ENCODE assay signal across 8 cellular contexts in the genomic region with DNA sequence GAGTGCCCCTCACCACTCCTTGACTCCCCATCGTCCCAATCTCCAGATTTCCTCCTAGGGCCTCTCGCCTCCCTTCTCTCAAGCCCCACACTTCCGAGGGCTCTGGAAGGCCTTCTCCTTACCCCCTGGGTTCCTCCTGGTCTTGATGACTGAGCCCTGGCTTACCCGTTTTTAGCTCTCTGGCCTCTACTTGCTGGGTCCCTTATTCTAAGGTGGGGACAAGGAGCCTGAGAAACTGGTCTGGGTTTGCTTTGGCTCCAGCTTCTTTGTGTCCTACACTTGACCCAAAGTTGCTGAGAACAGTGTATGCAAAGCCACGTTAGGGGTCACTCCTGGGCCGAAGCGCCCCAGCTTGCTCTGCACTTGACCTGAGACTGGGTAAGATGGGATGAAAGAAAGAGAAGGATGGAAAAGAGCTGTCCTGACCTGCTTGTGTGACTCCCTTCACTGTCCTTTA. TPM values are rescaled to one million over a fixed set of nuclear protein-coding genes. Genes with fewer than 3 reads are reported as not detected.
DNase-seq lines count a peak whose midpoint lies in the region; ATAC-seq and TF ChIP-seq lines count a peak whose summit lies in the region.

No MANE protein-coding gene starts in this region.

- peak overlapping the region; percentile 92 for H3K4me3 ChIP-seq in CD8-positive, alpha-beta memory T cell (ENCODE audit: low read length)
- H3K4me3 ChIP-seq in OCI-LY3 (ENCODE audit: low read length) (peak overlapping the region; percentile 84), cardiac fibroblast (replicated peaks in 1 of 2; ENCODE audit: low read depth in 2 of 2, low read length in 2 of 2) (peak overlapping the region; percentile 80 to 95), thoracic aorta (peak overlapping the region; percentile 83)

- peak overlapping the region; percentile 92 to 100 (median 99) for H3K27ac Mint-ChIP-seq in CD8-positive, alpha-beta memory T cell

- H3K36me3 Mint-ChIP-seq in CD8-positive, alpha-beta memory T cell = peaks cover 3 to 29% (median 5%) of the 10 kb centered on the region in 3 donors

- no peak for TF ChIP-seq CTCF in OCI-LY3 (IDR thresholded peaks at IDR 0.05; ENCODE audit: low read depth, low read length)
- no peak for TF ChIP-seq CTCF in cardiac fibroblast (IDR thresholded peaks at IDR 0.05; ENCODE audit: low read depth, low read length)
- TF ChIP-seq CTCF in thoracic aorta (IDR thresholded peaks at IDR 0.05) = no peak

- peak in 1 of 5 donors; percentile 10 for DNase-seq in CD8-positive, alpha-beta memory T cell
- DNase-seq in cardiac fibroblast (ENCODE audit: low read depth in 2 of 2) (peak in 1 of 2 donors; percentile 23), left lobe of liver (ENCODE audit: low spot score) (no peak), thoracic aorta (ENCODE audit: low spot score) (no peak), putamen (ENCODE audit: low spot score) (no peak)

- peaks cover 23% of the 10 kb centered on the region for H3K4me1 ChIP-seq in CD8-positive, alpha-beta memory T cell (ENCODE audit: insufficient read depth, low read length)
- H3K4me1 ChIP-seq in OCI-LY3 (ENCODE audit: low read length) (peaks cover 6% of the 10 kb centered on the region), thoracic aorta (ENCODE audit: control insufficient read depth in 1 of 2, low read depth in 2 of 2) (peaks cover 8 to 13% of the 10 kb centered on the region in 2 donors)

- POLR2A ChIA-PET in CD8-positive, alpha-beta memory T cell (lab: Charles Lee) = no interaction called here

- H2AFZ ChIP-seq in OCI-LY3 (ENCODE audit: low read depth, low read length) = peak overlapping the region; percentile 89

- H3K27me3 ChIP-seq in CD8-positive, alpha-beta memory T cell (ENCODE audit: insufficient read depth, low read length, poor library complexity, severe bottlenecking) = no peaks in the 10 kb centered on the region
- H3K27me3 ChIP-seq in OCI-LY3 (ENCODE audit: low read depth, low read length) (no peaks in the 10 kb centered on the region), thoracic aorta (replicated peaks; ENCODE audit: insufficient read depth) (no peaks in the 10 kb centered on the region)

- peak; percentile 21 for ATAC-seq in GM21528 (IDR thresholded peaks at IDR 0.05; ENCODE audit: low FRiP score, unreplicated experiment)
- peak; percentile 30 for ATAC-seq in left lobe of liver
- no peak for ATAC-seq in thoracic aorta (ENCODE audit: insufficient number of reproducible peaks, low FRiP score, low read depth)
- no peak for ATAC-seq in activated CD4-positive, CD25-positive, alpha-beta regulatory T cell treated with anti-CD3 and anti-CD28 coated beads, Interleukin-2, amount 50 U/mL, for 24 hours

- H3K79me2 ChIP-seq in OCI-LY3 (ENCODE audit: low read length) = peaks cover 38% of the 10 kb centered on the region

- peaks cover 35 to 48% (median 46%) of the 10 kb centered on the region in 3 donors for H3K4me1 Mint-ChIP-seq in CD8-positive, alpha-beta memory T cell

- no peaks in the 10 kb centered on the region for H4K20me1 ChIP-seq in OCI-LY3 (ENCODE audit: insufficient read depth, low read length)

- peak overlapping the region; percentile 96 to 99 (median 98) for H3K4me3 Mint-ChIP-seq in CD8-positive, alpha-beta memory T cell

- CTCF ChIA-PET in CD8-positive, alpha-beta memory T cell (lab: Charles Lee) = interaction anchor here (1.3 to 1.5 kb wide), 2 partner anchors 12 to 30 kb away, joined by 3 to 4 read pairs; no protein-coding TSS in a partner anchor

- no peaks in the 10 kb centered on the region for H3K9me3 Mint-ChIP-seq in CD8-positive, alpha-beta memory T cell

- H3K36me3 ChIP-seq in CD8-positive, alpha-beta memory T cell (ENCODE audit: insufficient read depth, low read length) = no peaks in the 10 kb centered on the region
- peaks cover 9% of the 10 kb centered on the region for H3K36me3 ChIP-seq in OCI-LY3 (replicated peaks; ENCODE audit: low read depth, low read length)
- H3K36me3 ChIP-seq in thoracic aorta = no peaks in the 10 kb centered on the region

- peaks cover 0 to 2% of the 10 kb centered on the region in 2 donors for H3K27me3 Mint-ChIP-seq in CD8-positive, alpha-beta memory T cell

- peak overlapping the region; percentile 99 for H3K4me2 ChIP-seq in OCI-LY3 (ENCODE audit: low read length)

- H3K9ac ChIP-seq in OCI-LY3 (ENCODE audit: low read length) = peak overlapping the region; percentile 86

- peak overlapping the region; percentile 73 for H3K27ac ChIP-seq in CD8-positive, alpha-beta memory T cell (ENCODE audit: low read depth, low read length)
- peak overlapping the region; percentile 41; the same call in 1 of the 2 replicates for H3K27ac ChIP-seq in OCI-LY3 (ENCODE audit: low read length)
- H3K27ac ChIP-seq in thoracic aorta = peak overlapping the region; percentile 69 to 78

- H3K9me3 ChIP-seq in CD8-positive, alpha-beta memory T cell (ENCODE audit: low read length) = no peaks in the 10 kb centered on the region
- H3K9me3 ChIP-seq in OCI-LY3 (ENCODE audit: insufficient read depth, low read length) (no peaks in the 10 kb centered on the region), thoracic aorta (no peaks in the 10 kb centered on the region)

RNA-seq across cellular contexts. Expression of a gene that starts 0.8 kb away (rescaled TPM):
- total RNA-seq in CD8-positive, alpha-beta memory T cell = 10 to 100 TPM; 19.5 to 22.0 TPM
- 16.8 TPM for polyA plus RNA-seq in CD8-positive, alpha-beta memory T cell
- total RNA-seq in left lobe of liver = 5.4 TPM
- 10 to 100 TPM; 22.9 to 25.1 TPM for total RNA-seq in thoracic aorta

RNA-seq across cellular contexts. Expression of a gene that starts 16.7 kb away (rescaled TPM):
- 10 to 100 TPM; 39.2 to 44.9 TPM for total RNA-seq in CD8-positive, alpha-beta memory T cell
- 24.7 TPM for polyA plus RNA-seq in CD8-positive, alpha-beta memory T cell
- 10.1 TPM for total RNA-seq in left lobe of liver
- 10 to 100 TPM; 27.3 to 40.9 TPM for total RNA-seq in thoracic aorta

Comparison
In these comparisons a context has a peak if more than half of its experiments do, and no peak if none do; other contexts are left out.
1. ATAC-seq: peak in GM21528 (single experiment) and left lobe of liver (single experiment); none in thoracic aorta (single experiment) and activated CD4-positive, CD25-positive, alpha-beta regulatory T cell treated with anti-CD3 and anti-CD28 coated beads, Interleukin-2, amount 50 U/mL, for 24 hours (0 of 2).
2. Peak in every context shown above with its lines, with median percentiles within 50 percentile points of each other: H3K27ac ChIP-seq and H3K4me3 ChIP-seq.